ENCODE assay signal across 14 cellular contexts in the genomic region with DNA sequence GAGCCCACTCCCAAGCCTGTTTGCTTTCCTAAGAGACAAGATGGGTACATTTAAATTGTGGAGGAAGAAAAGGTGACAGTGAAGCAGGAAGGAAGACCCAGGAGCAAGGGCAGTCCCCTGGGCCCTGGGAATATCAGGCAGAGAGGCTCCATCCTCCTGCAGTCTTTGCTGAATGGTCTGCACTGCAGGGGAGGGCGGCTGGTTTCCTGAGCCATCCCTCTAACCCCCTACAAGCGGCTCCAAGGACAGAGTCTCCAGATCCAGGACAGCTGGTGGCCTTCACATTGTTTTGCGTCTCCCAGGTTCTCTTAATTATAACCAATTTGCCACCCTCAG. TPM values are rescaled to one million over a fixed set of nuclear protein-coding genes. Genes with fewer than 3 reads are reported as not detected.
DNase-seq lines count a peak whose midpoint lies in the region; ATAC-seq and TF ChIP-seq lines count a peak whose summit lies in the region.
"Had no signal": no experiment of that assay in that cellular context is flagged by ENCODE, and none has a peak within 500 bp of the region (broad histone marks: within the 10 kb centered on the region; RNA-seq: fewer than 3 reads in every experiment).

No MANE protein-coding gene starts in this region.

- CTCF ChIA-PET in Caco-2 (lab: Charles Lee), result interaction anchor here (0.7 kb wide), 1 partner anchor 76 kb away, joined by 4 read pairs; no protein-coding TSS in a partner anchor

- no peaks in the 10 kb centered on the region for H3K9me3 ChIP-seq in suprapubic skin
- H3K9me3 ChIP-seq in Caco-2, result no peaks in the 10 kb centered on the region

- peaks cover 4% of the 10 kb centered on the region for H3K36me3 Mint-ChIP-seq in Caco-2 (ENCODE audit: insufficient read depth, unreplicated experiment)
- H3K36me3 Mint-ChIP-seq in stimulated activated effector memory CD8-positive, alpha-beta T cell treated with anti-CD3 and anti-CD28 coated beads, Interleukin-12 subunit alpha, Interleukin-12 subunit beta, amount 100 ng/mL, for 72 hours, result no peaks in the 10 kb centered on the region

- TF ChIP-seq CTCF in dorsolateral prefrontal cortex (IDR thresholded peaks at IDR 0.05 in 54 of 56, conservative IDR thresholded peaks at IDR 0.05 in 2 of 56; ENCODE audit: low read depth in 1 of 56, partially characterized antibody in 56 of 56) (no peak), suprapubic skin (IDR thresholded peaks at IDR 0.05) (no peak), Caco-2 (IDR thresholded peaks at IDR 0.05; ENCODE audit: insufficient read depth in 1 of 2, low read depth in 1 of 2, low read length in 1 of 2, severe bottlenecking in 1 of 2, unreplicated experiment in 1 of 2) (no peak)

- H3K4me1 ChIP-seq in suprapubic skin, result peaks cover 29% of the 10 kb centered on the region
- no peaks in the 10 kb centered on the region for H3K4me1 ChIP-seq in Caco-2

- TF ChIP-seq EP300 in suprapubic skin (IDR thresholded peaks at IDR 0.05), result no peak

- no TSS peak for BruUV-seq in Caco-2 (replicated peaks; lab: Mats Ljungman, UMichigan)

- intact Hi-C loops in dorsolateral prefrontal cortex (cut with DNase I) (loop anchor here (5.0 to 10.0 kb wide), 3 partner anchors 40 to 547 kb away; partner anchors contain the start of gene KREMEN1 (in 1 of the 2)), Caco-2 (cut with micrococcal nuclease; ENCODE audit: unreplicated experiment) (loop anchor here (5.0 to 10.0 kb wide), 2 partner anchors 40 to 297 kb away; no protein-coding TSS in a partner anchor)

- DNase-seq in NCI-H146 (lab: John Stamatoyannopoulos, UW) (peak; percentile 47), dorsolateral prefrontal cortex (peak in 3 of 10 donors; percentile 25 to 42 (median 38)), mesenteric fat pad (ENCODE audit: low spot score) (peak; percentile 24), suprapubic skin (ENCODE audit: low spot score in 2 of 2) (peak in 1 of 2 donors; percentile 43), Caco-2 (no peak)
- no peak for DNase-seq in stimulated activated effector memory CD8-positive, alpha-beta T cell treated with anti-CD3 and anti-CD28 coated beads, Interleukin-12 subunit alpha, Interleukin-12 subunit beta, amount 100 ng/mL, for 72 hours (ENCODE audit: low spot score in 2 of 2)
- DNase-seq: activated CD4-positive, alpha-beta T cell treated with anti-CD3 and anti-CD28 coated beads, Interleukin-2, amount 50 U/mL, for 48 hours; activated gamma-delta T cell treated with Interleukin-2 at 50 U/mL for 16 hours; CD4-positive, alpha-beta T cell; NCI-H2227 treated with DMSO at 0.1 percent for 48 hours; stimulated activated CD4-positive, alpha-beta T cell treated with anti-CD3 and anti-CD28 coated beads, Interleukin-4, amount 100 ng/mL, for 1 hour; stimulated activated naive CD4-positive, alpha-beta T cell had no signal

- no peak for TF ChIP-seq POLR2A in suprapubic skin (IDR thresholded peaks at IDR 0.05)

- no peaks in the 10 kb centered on the region for H3K27me3 Mint-ChIP-seq in Caco-2 (ENCODE audit: insufficient read depth, unreplicated experiment)

- H3K27ac Mint-ChIP-seq in Caco-2 (ENCODE audit: unreplicated experiment), result no peak overlapping the region
- no peak overlapping the region for H3K27ac Mint-ChIP-seq in stimulated activated effector memory CD8-positive, alpha-beta T cell treated with anti-CD3 and anti-CD28 coated beads, Interleukin-12 subunit alpha, Interleukin-12 subunit beta, amount 100 ng/mL, for 72 hours
- H3K27ac Mint-ChIP-seq: CD4-positive, alpha-beta T cell had no signal

- no peaks in the 10 kb centered on the region for H3K9me3 Mint-ChIP-seq in Caco-2 (ENCODE audit: unreplicated experiment)
- H3K9me3 Mint-ChIP-seq in stimulated activated effector memory CD8-positive, alpha-beta T cell treated with anti-CD3 and anti-CD28 coated beads, Interleukin-12 subunit alpha, Interleukin-12 subunit beta, amount 100 ng/mL, for 72 hours, result no peaks in the 10 kb centered on the region
- H3K9me3 Mint-ChIP-seq: CD4-positive, alpha-beta T cell; central memory CD8-positive, alpha-beta T cell had no signal

- H3K4me3 ChIP-seq in dorsolateral prefrontal cortex (no peak overlapping the region), suprapubic skin (no peak overlapping the region), Caco-2 (ENCODE audit: low read depth, low read length) (no peak overlapping the region)

- H3K4me3 Mint-ChIP-seq in Caco-2 (ENCODE audit: unreplicated experiment), result no peak overlapping the region
- H3K4me3 Mint-ChIP-seq in stimulated activated effector memory CD8-positive, alpha-beta T cell treated with anti-CD3 and anti-CD28 coated beads, Interleukin-12 subunit alpha, Interleukin-12 subunit beta, amount 100 ng/mL, for 72 hours, result no peak overlapping the region
- H3K4me3 Mint-ChIP-seq: CD4-positive, alpha-beta T cell; central memory CD8-positive, alpha-beta T cell had no signal

- no peaks in the 10 kb centered on the region for H3K27me3 ChIP-seq in dorsolateral prefrontal cortex
- no peaks in the 10 kb centered on the region for H3K27me3 ChIP-seq in suprapubic skin
- no peaks in the 10 kb centered on the region for H3K27me3 ChIP-seq in Caco-2 (replicated peaks; ENCODE audit: control insufficient read depth, insufficient read depth, low read length)

- H3K27ac ChIP-seq in dorsolateral prefrontal cortex (peak overlapping the region in 45 of 59 donors; percentile 6 to 88 (median 69)), suprapubic skin (peak overlapping the region; percentile 75)

- POLR2A ChIA-PET in Caco-2 (lab: Charles Lee), result no interaction called here

- whole genome bisulfite sequencing in suprapubic skin, result 71% methylated on average over 3 of the region's 3 CpGs

- no peak for ATAC-seq in HG03442 (IDR thresholded peaks at IDR 0.05; ENCODE audit: unreplicated experiment)
- no peak for ATAC-seq in stimulated activated effector memory CD8-positive, alpha-beta T cell treated with anti-CD3 and anti-CD28 coated beads, Interleukin-12 subunit alpha, Interleukin-12 subunit beta, amount 100 ng/mL, for 72 hours

- H3K4me1 Mint-ChIP-seq in Caco-2 (ENCODE audit: low read depth, unreplicated experiment), result peaks cover 10% of the 10 kb centered on the region
- peaks cover 8% of the 10 kb centered on the region for H3K4me1 Mint-ChIP-seq in stimulated activated effector memory CD8-positive, alpha-beta T cell treated with anti-CD3 and anti-CD28 coated beads, Interleukin-12 subunit alpha, Interleukin-12 subunit beta, amount 100 ng/mL, for 72 hours

- peaks cover 25% of the 10 kb centered on the region for H3K36me3 ChIP-seq in suprapubic skin
- H3K36me3 ChIP-seq in Caco-2 (ENCODE audit: control insufficient read depth, insufficient read depth, low read length), result no peaks in the 10 kb centered on the region

RNA-seq across cellular contexts. Expression of gene EMID1, which starts 53.7 kb away (rescaled TPM):
- 10 to 100 TPM; 10.3 to 60.6 (median 25.2) TPM for total RNA-seq in dorsolateral prefrontal cortex
- total RNA-seq in mesenteric fat pad, result 1.4 TPM
- total RNA-seq in suprapubic skin, result 1 to 10 TPM; 1.6 to 7.4 (median 2.9) TPM
- 8.9 and 10.0 TPM in 2 replicates for total RNA-seq in Caco-2 (2022)
- total RNA-seq: CD4-positive, alpha-beta T cell had no signal

Comparison
In these comparisons a context has a peak if more than half of its experiments do, and no peak if none do; other contexts are left out.
1. DNase-seq: peak in NCI-H146 (single experiment) and mesenteric fat pad (single experiment); none in Caco-2 (0 of 2) and stimulated activated effector memory CD8-positive, alpha-beta T cell treated with anti-CD3 and anti-CD28 coated beads, Interleukin-12 subunit alpha, Interleukin-12 subunit beta, amount 100 ng/mL, for 72 hours (0 of 2).